ENCODE assay signal across 8 cellular contexts in genomic region chr1:193539731-193540459, GRCh38.
DNase-seq lines count a peak whose midpoint lies in the region; ATAC-seq lines count a peak whose summit lies in the region.
"Had no signal": no experiment of that assay in that cellular context is flagged by ENCODE, and none has a peak within 500 bp of the region (broad histone marks: within the 10 kb centered on the region; RNA-seq: fewer than 3 reads in every experiment).

No MANE protein-coding gene starts in this region.

- peak; percentile 54 for ATAC-seq in GM19035 (IDR thresholded peaks at IDR 0.05; ENCODE audit: unreplicated experiment)
- ATAC-seq in HG02798 (IDR thresholded peaks at IDR 0.05; ENCODE audit: poor library complexity, unreplicated experiment): peak; percentile 63

- intact Hi-C loops in posterior cingulate gyrus (cut with DNase I): no loop called here

- peak; percentile 60 for DNase-seq in RPMI8226
- peak; percentile 15 to 48 for DNase-seq in stimulated activated CD4-positive, alpha-beta T cell treated with anti-CD3 and anti-CD28 coated beads, Interleukin-2, amount 100 ng/mL, for 24 hours
- DNase-seq in NCI-H2171 (lab: John Stamatoyannopoulos, UW): no peak
- DNase-seq in NK-92 (lab: John Stamatoyannopoulos, UW; ENCODE audit: unreplicated experiment): no peak
- DNase-seq in posterior cingulate gyrus: no peak
- DNase-seq: H7 had no signal

Comparison
In these comparisons a context has a peak if more than half of its experiments do, and no peak if none do; other contexts are left out.
1. DNase-seq: peak in RPMI8226 (single experiment) and stimulated activated CD4-positive, alpha-beta T cell treated with anti-CD3 and anti-CD28 coated beads, Interleukin-2, amount 100 ng/mL, for 24 hours (2 of 2); none in NCI-H2171 (single experiment), NK-92 (single experiment) and posterior cingulate gyrus (0 of 10).